In the genomic region with DNA sequence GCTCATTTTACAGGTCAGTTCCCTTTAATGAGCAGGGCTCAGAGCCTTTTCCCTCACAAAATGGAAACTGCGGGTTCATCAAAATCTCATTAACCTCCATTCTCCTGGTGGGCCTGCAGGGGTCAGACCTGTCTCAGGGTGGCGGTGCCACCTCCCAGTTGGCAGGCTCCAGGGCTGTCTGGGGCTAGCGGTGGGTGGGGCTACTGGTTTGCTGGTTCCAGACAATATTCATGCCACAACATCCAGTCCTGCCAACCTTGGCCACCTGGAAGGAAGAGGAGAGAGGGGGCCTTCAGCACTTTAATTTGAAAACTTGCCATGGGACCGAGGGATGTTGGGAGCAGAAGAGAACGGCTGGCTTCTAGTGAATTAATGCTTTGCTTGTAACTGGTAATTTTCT, we compare ENCODE assay signal across 8 cellular contexts. TPM values are rescaled to one million over a fixed set of nuclear protein-coding genes. Genes with fewer than 3 reads are reported as not detected.
A peak's percentile ranks its signal among the peaks of the same experiment; 100 is the strongest.
DNase-seq lines count a peak whose midpoint lies in the region; ATAC-seq and TF ChIP-seq lines count a peak whose summit lies in the region.

No MANE protein-coding gene starts in this region.

- peaks cover 4% of the 10 kb centered on the region; the same call in 2 of the 3 replicates for H3K36me3 Mint-ChIP-seq in GM23338 (ENCODE audit: low read depth)
- H3K36me3 Mint-ChIP-seq in naive thymus-derived CD4-positive, alpha-beta T cell: no peaks in the 10 kb centered on the region

- in situ Hi-C loops in Panc1 (cut with HindIII; ENCODE audit: low pct_unique_long_range_greater_than_20kb, low sequenced_read_pairs): no loop called here

- POLR2A ChIA-PET in Panc1 (lab: Charles Lee): no interaction called here
- POLR2A ChIA-PET in naive thymus-derived CD4-positive, alpha-beta T cell (lab: Charles Lee): no interaction called here

- no peak overlapping the region for H3K4me2 ChIP-seq in GM23338

- CTCF ChIA-PET in Panc1 (lab: Charles Lee): no interaction called here
- CTCF ChIA-PET in naive thymus-derived CD4-positive, alpha-beta T cell (lab: Charles Lee): no interaction called here

- DNase-seq in AG10803 (ENCODE audit: low read depth): no peak
- DNase-seq in GM23338 (ENCODE audit: low spot score): peak; percentile 77
- DNase-seq in Panc1 (ENCODE audit: low read depth, low spot score): no peak
- peak; percentile 28 to 59 for DNase-seq in dermis microvascular lymphatic vessel endothelial cell (ENCODE audit: low read depth in 2 of 2)
- peak in 3 of 9 donors; percentile 2 to 24 (median 3) for DNase-seq in naive thymus-derived CD4-positive, alpha-beta T cell

- peaks cover 5% of the 10 kb centered on the region; the same call in 1 of the 2 replicates for H3K4me1 ChIP-seq in GM23338 (ENCODE audit: insufficient read depth)
- H3K4me1 ChIP-seq in Panc1 (ENCODE audit: control insufficient read depth, insufficient read depth, low read length): no peaks in the 10 kb centered on the region
- no peaks in the 10 kb centered on the region for H3K4me1 ChIP-seq in naive thymus-derived CD4-positive, alpha-beta T cell (ENCODE audit: control insufficient read depth in 2 of 2, insufficient read depth in 2 of 2, low read length in 2 of 2)

- no peaks in the 10 kb centered on the region for H3K79me2 ChIP-seq in GM23338 (replicated peaks; ENCODE audit: insufficient read depth)

- H3K9me3 Mint-ChIP-seq in GM23338: peaks cover 8% of the 10 kb centered on the region; the same call in 2 of the 3 replicates
- H3K9me3 Mint-ChIP-seq in naive thymus-derived CD4-positive, alpha-beta T cell: peaks cover 0 to 3% (median 0%) of the 10 kb centered on the region in 11 donors

- ATAC-seq in GM23338 (peak; percentile 99), Panc1 (peak; percentile 85), HG02938 (IDR thresholded peaks at IDR 0.05; ENCODE audit: unreplicated experiment) (no peak), HG02840 (IDR thresholded peaks at IDR 0.05; ENCODE audit: low FRiP score, unreplicated experiment) (no peak), GM21619 (IDR thresholded peaks at IDR 0.05; ENCODE audit: unreplicated experiment) (no peak)
- ATAC-seq in naive thymus-derived CD4-positive, alpha-beta T cell: peak; percentile 67

- peaks cover 3% of the 10 kb centered on the region for H3K27me3 Mint-ChIP-seq in GM23338 (ENCODE audit: insufficient read depth, low read depth, poor library complexity)
- H3K27me3 Mint-ChIP-seq in naive thymus-derived CD4-positive, alpha-beta T cell: peaks cover 9 to 24% (median 20%) of the 10 kb centered on the region in 5 donors

- no peak overlapping the region for H3K27ac Mint-ChIP-seq in GM23338
- H3K27ac Mint-ChIP-seq in naive thymus-derived CD4-positive, alpha-beta T cell: no peak overlapping the region

- H2AFZ ChIP-seq in GM23338: peak overlapping the region; percentile 98

- no peak overlapping the region for H3K4me3 ChIP-seq in AG10803 (ENCODE audit: low read length)
- no peak overlapping the region for H3K4me3 ChIP-seq in GM23338
- H3K4me3 ChIP-seq in Panc1 (ENCODE audit: low read depth in 2 of 2, low read length in 2 of 2): no peak overlapping the region
- H3K4me3 ChIP-seq in naive thymus-derived CD4-positive, alpha-beta T cell (ENCODE audit: low read length): no peak overlapping the region

- no peaks in the 10 kb centered on the region for H3F3A ChIP-seq in GM23338 (replicated peaks; ENCODE audit: low read depth)

- H4K20me1 ChIP-seq in GM23338 (replicated peaks; ENCODE audit: insufficient read depth): no peaks in the 10 kb centered on the region

- TF ChIP-seq CTCF in AG10803 (conservative IDR thresholded peaks at IDR 0.05; ENCODE audit: low read length) (peak; percentile 34), GM23338 (conservative IDR thresholded peaks at IDR 0.05; ENCODE audit: low read depth in 2 of 2) (peak; percentile 72 to 91), Panc1 (IDR thresholded peaks at IDR 0.05) (peak; percentile 66)

- H3K27ac ChIP-seq in GM23338 (ENCODE audit: low read depth) (no peak overlapping the region), Panc1 (ENCODE audit: low read length) (no peak overlapping the region)
- H3K27ac ChIP-seq in naive thymus-derived CD4-positive, alpha-beta T cell (ENCODE audit: low read depth, low read length): no peak overlapping the region

- H3K9me2 ChIP-seq in GM23338 (ENCODE audit: insufficient read depth): peaks cover 12% of the 10 kb centered on the region

- BruUV-seq in Panc1 (replicated peaks; lab: Mats Ljungman, UMichigan): no TSS peak

- H3K36me3 ChIP-seq in GM23338 (ENCODE audit: insufficient read depth): no peaks in the 10 kb centered on the region
- no peaks in the 10 kb centered on the region for H3K36me3 ChIP-seq in Panc1 (ENCODE audit: control insufficient read depth, insufficient read depth, low read length)
- H3K36me3 ChIP-seq in naive thymus-derived CD4-positive, alpha-beta T cell (ENCODE audit: control insufficient read depth in 2 of 3, insufficient read depth in 3 of 3, low read length in 3 of 3): no peaks in the 10 kb centered on the region

- intact Hi-C loops in Panc1 (cut with micrococcal nuclease; ENCODE audit: unreplicated experiment): no loop called here
- intact Hi-C loops in naive thymus-derived CD4-positive, alpha-beta T cell (cut with micrococcal nuclease): loop anchor here in 1 of 2 donors (5.0 kb wide), 1 partner anchor 570 kb away; no protein-coding TSS in a partner anchor

- H3K4me1 Mint-ChIP-seq in GM23338: peaks cover 12% of the 10 kb centered on the region
- no peaks in the 10 kb centered on the region for H3K4me1 Mint-ChIP-seq in naive thymus-derived CD4-positive, alpha-beta T cell

- no peaks in the 10 kb centered on the region for H3K9me3 ChIP-seq in Panc1 (ENCODE audit: control insufficient read depth, insufficient read depth, low read depth, low read length)
- H3K9me3 ChIP-seq in naive thymus-derived CD4-positive, alpha-beta T cell (ENCODE audit: control insufficient read depth in 2 of 3, low read length in 3 of 3): no peaks in the 10 kb centered on the region

- H3K4me3 Mint-ChIP-seq in GM23338: no peak overlapping the region
- no peak overlapping the region for H3K4me3 Mint-ChIP-seq in naive thymus-derived CD4-positive, alpha-beta T cell

- no peaks in the 10 kb centered on the region for H3K27me3 ChIP-seq in GM23338 (ENCODE audit: insufficient read depth)
- H3K27me3 ChIP-seq in Panc1 (ENCODE audit: control insufficient read depth, insufficient read depth, low read length): peaks cover 2% of the 10 kb centered on the region; the same call in 1 of the 2 replicates
- H3K27me3 ChIP-seq in naive thymus-derived CD4-positive, alpha-beta T cell (ENCODE audit: control insufficient read depth in 2 of 2, insufficient read depth in 2 of 2, low read length in 2 of 2): no peaks in the 10 kb centered on the region

TF ChIP-seq in GM23338, 12 proteins besides CTCF, POLR2A, EP300 and RAD21 (continues in another document):
- TF ChIP-seq POLR2AphosphoS5 (IDR thresholded peaks at IDR 0.05; ENCODE audit: low read depth) (no peak), NANOG (IDR thresholded peaks at IDR 0.05; ENCODE audit: borderline replicate concordance) (no peak)

RNA-seq across cellular contexts. Expression of a gene that starts 41.9 kb away (rescaled TPM):
- 36.3 and 46.1 TPM in 2 replicates for total RNA-seq in GM23338 (2014; rRNA removed; shearing (Covaris generic))
- 68.7 and 71.2 TPM in 2 replicates for polyA plus RNA-seq in GM23338 (2016; fragmentation: Nextera tagmentation; extraction: Ambion mirVana)
- total RNA-seq in Panc1 (2021; ENCODE audit: unreplicated experiment): 71.2 TPM
- polyA plus RNA-seq in Panc1 (2012; ENCODE audit: insufficient read length): 64.3 TPM
- total RNA-seq in dermis microvascular lymphatic vessel endothelial cell: 22.7 and 22.8 TPM in 2 replicates
- 10 to 100 TPM; 41.7 to 72.9 (median 49.1) TPM for total RNA-seq in naive thymus-derived CD4-positive, alpha-beta T cell
- polyA plus RNA-seq in naive thymus-derived CD4-positive, alpha-beta T cell: 10 to 100 TPM; 84.0 to 93.4 TPM

Comparison
In these comparisons a context has a peak if more than half of its experiments do, and no peak if none do; other contexts are left out.
1. DNase-seq: peak in GM23338 (single experiment) and dermis microvascular lymphatic vessel endothelial cell (2 of 2); none in AG10803 (single experiment) and Panc1 (single experiment).
2. ATAC-seq: peak in GM23338 (single experiment), Panc1 (single experiment) and naive thymus-derived CD4-positive, alpha-beta T cell (single experiment); none in HG02938 (single experiment), HG02840 (single experiment) and GM21619 (single experiment).
3. Peak in every context shown above with its lines, with median percentiles within 50 percentile points of each other: CTCF ChIP-seq.